Comparison of ENCODE assay signal across 19 cellular contexts in the genomic region with DNA sequence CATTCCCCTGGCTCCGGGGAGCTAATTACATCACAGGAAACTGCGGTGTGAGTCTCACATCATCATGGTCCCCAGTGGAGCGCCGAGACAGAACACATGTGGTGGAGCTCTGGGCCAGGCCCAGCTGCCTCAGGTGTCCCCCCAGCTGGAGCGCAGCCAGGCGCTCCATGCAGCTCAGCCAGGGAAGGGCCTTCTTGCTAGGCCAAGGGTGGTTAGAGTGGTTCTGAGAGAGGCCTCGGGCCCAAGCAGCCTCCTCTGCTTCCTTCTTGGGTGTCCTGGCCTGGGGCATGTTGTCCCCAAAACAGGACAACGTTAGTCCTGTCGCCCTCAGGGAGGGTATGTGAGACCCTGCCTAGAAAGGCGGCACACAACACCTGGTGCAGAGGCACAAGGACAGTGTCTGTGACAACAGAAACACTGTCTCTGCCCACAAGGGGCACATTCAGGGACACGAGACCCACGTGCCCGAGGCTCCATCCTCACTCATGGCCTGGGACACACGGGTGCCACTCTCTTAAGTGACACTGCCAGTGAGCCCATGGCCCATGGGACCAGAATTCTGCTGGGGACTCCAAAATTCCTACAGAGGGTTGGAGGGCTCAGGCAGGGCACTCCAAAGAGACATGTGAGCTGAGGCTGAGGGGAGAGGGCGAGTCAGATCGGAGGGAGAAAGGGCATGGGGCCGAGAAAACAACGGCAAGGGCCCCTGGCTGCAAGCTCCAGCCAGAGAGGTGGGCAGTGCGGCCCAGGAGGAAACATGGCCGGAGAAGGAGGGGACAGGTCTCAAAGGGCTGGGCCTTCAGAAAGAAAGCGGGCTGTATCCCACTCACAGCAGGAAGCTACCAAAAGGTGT. TPM values are rescaled to one million over a fixed set of nuclear protein-coding genes. Genes with fewer than 3 reads are reported as not detected.
A peak's percentile ranks its signal among the peaks of the same experiment; 100 is the strongest.
DNase-seq lines count a peak whose midpoint lies in the region; ATAC-seq and TF ChIP-seq lines count a peak whose summit lies in the region.
"Had no signal": no experiment of that assay in that cellular context is flagged by ENCODE, and none has a peak within 500 bp of the region (broad histone marks: within the 10 kb centered on the region; RNA-seq: fewer than 3 reads in every experiment).

No MANE protein-coding gene starts in this region.

- H3K36me3 Mint-ChIP-seq in activated CD4-positive, alpha-beta memory T cell treated with anti-CD3 and anti-CD28 coated beads, Interleukin-2, amount 10 ng/mL, durations not matched to agents 7 days and 5 days (ENCODE audit: low read depth) = no peaks in the 10 kb centered on the region
- no peaks in the 10 kb centered on the region for H3K36me3 Mint-ChIP-seq in activated CD4-positive, alpha-beta memory T cell treated with anti-CD3 and anti-CD28 coated beads for 36 hours
- H3K36me3 Mint-ChIP-seq: CD8-positive, alpha-beta memory T cell had no signal

- H3K27ac Mint-ChIP-seq in activated CD4-positive, alpha-beta memory T cell treated with anti-CD3 and anti-CD28 coated beads, Interleukin-2, amount 10 ng/mL, durations not matched to agents 7 days and 5 days = no peak overlapping the region
- no peak overlapping the region for H3K27ac Mint-ChIP-seq in activated CD4-positive, alpha-beta memory T cell treated with anti-CD3 and anti-CD28 coated beads for 36 hours
- H3K27ac Mint-ChIP-seq: CD8-positive, alpha-beta memory T cell had no signal

- H3K27me3 Mint-ChIP-seq in activated CD4-positive, alpha-beta memory T cell treated with anti-CD3 and anti-CD28 coated beads, Interleukin-2, amount 10 ng/mL, durations not matched to agents 7 days and 5 days = no peaks in the 10 kb centered on the region
- H3K27me3 Mint-ChIP-seq in activated CD4-positive, alpha-beta memory T cell treated with anti-CD3 and anti-CD28 coated beads for 36 hours = no peaks in the 10 kb centered on the region

- no peaks in the 10 kb centered on the region for H3K9me3 ChIP-seq in HEK293 (ENCODE audit: control insufficient read depth, insufficient read depth, low read depth, low read length)
- peaks cover 0 to 3% (median 0%) of the 10 kb centered on the region in 4 donors for H3K9me3 ChIP-seq in esophagus muscularis mucosa
- H3K9me3 ChIP-seq in OCI-LY7 (ENCODE audit: low read length) = no peaks in the 10 kb centered on the region
- H3K9me3 ChIP-seq: A549, transverse colon had no signal

- H3K4me2 ChIP-seq in OCI-LY7 (ENCODE audit: low read length) = no peak overlapping the region
- H3K4me2 ChIP-seq: A549 had no signal

- no peaks in the 10 kb centered on the region for H3K36me3 ChIP-seq in HEK293 (ENCODE audit: control insufficient read depth in 2 of 2, insufficient read depth in 1 of 2, low read length in 2 of 2)
- H3K36me3 ChIP-seq in esophagus muscularis mucosa = no peaks in the 10 kb centered on the region
- H3K36me3 ChIP-seq in OCI-LY7 (ENCODE audit: insufficient read depth, low read length) = no peaks in the 10 kb centered on the region
- H3K36me3 ChIP-seq: transverse colon had no signal

- ATAC-seq in HG02588 (IDR thresholded peaks at IDR 0.05; ENCODE audit: unreplicated experiment) = no peak
- ATAC-seq: activated CD4-positive, CD25-positive, alpha-beta regulatory T cell treated with anti-CD3 and anti-CD28 coated beads, Interleukin-2, amount 50 U/mL, for 24 hours; GM12878 had no signal

- H3K4me1 Mint-ChIP-seq in activated CD4-positive, alpha-beta memory T cell treated with anti-CD3 and anti-CD28 coated beads, Interleukin-2, amount 10 ng/mL, durations not matched to agents 7 days and 5 days = no peaks in the 10 kb centered on the region
- H3K4me1 Mint-ChIP-seq in activated CD4-positive, alpha-beta memory T cell treated with anti-CD3 and anti-CD28 coated beads for 36 hours (ENCODE audit: low read depth) = no peaks in the 10 kb centered on the region
- H3K4me1 Mint-ChIP-seq: CD8-positive, alpha-beta memory T cell had no signal

- TF ChIP-seq POLR2A in esophagus muscularis mucosa (IDR thresholded peaks at IDR 0.05; ENCODE audit: low read depth) = no peak

- H3K9me3 Mint-ChIP-seq in activated CD4-positive, alpha-beta memory T cell treated with anti-CD3 and anti-CD28 coated beads, Interleukin-2, amount 10 ng/mL, durations not matched to agents 7 days and 5 days = no peaks in the 10 kb centered on the region
- H3K9me3 Mint-ChIP-seq in activated CD4-positive, alpha-beta memory T cell treated with anti-CD3 and anti-CD28 coated beads for 36 hours = no peaks in the 10 kb centered on the region
- H3K9me3 Mint-ChIP-seq: CD8-positive, alpha-beta memory T cell had no signal

- no peak for TF ChIP-seq EP300 in esophagus muscularis mucosa (IDR thresholded peaks at IDR 0.05)

- peak; percentile 15 for DNase-seq in activated CD4-positive, alpha-beta memory T cell treated with anti-CD3 and anti-CD28 coated beads, Interleukin-2, amount 10 ng/mL, durations not matched to agents 7 days and 5 days
- no peak for DNase-seq in activated CD4-positive, alpha-beta memory T cell treated with anti-CD3 and anti-CD28 coated beads for 36 hours
- peak; percentile 72 for DNase-seq in esophagus muscularis mucosa (ENCODE audit: extremely low spot score)
- peak; percentile 66 for DNase-seq in posterior vena cava (ENCODE audit: low spot score)
- DNase-seq in cortex of kidney (lab: John Stamatoyannopoulos, UW) = no peak
- no peak for DNase-seq in OCI-LY7 (ENCODE audit: low spot score)
- DNase-seq: activated T-cell treated with anti-CD3 and anti-CD28 coated beads, Interleukin-2, amount 50 U/mL, for 1 hour; caudate nucleus; NCI-H2029 treated with DMSO at 0.1 percent for 48 hours; NCI-H526 treated with DMSO at 0.1 percent for 48 hours; nucleus accumbens; transverse colon had no signal

- CTCF ChIA-PET in activated CD4-positive, alpha-beta memory T cell treated with anti-CD3 and anti-CD28 coated beads, Interleukin-2, amount 10 ng/mL, durations not matched to agents 7 days and 5 days (lab: Charles Lee) = no interaction called here
- CTCF ChIA-PET in activated CD4-positive, alpha-beta memory T cell treated with anti-CD3 and anti-CD28 coated beads for 36 hours (lab: Charles Lee) = no interaction called here
- CTCF ChIA-PET in HEK293 (lab: Yijun Ruan, JAX) (no interaction called here), OCI-LY7 (lab: Charles Lee; ENCODE audit: unreplicated experiment) (interaction anchor here (0.6 kb wide), 1 partner anchor 13 kb away, joined by 3 read pairs; no protein-coding TSS in a partner anchor)

- POLR2A ChIA-PET in activated CD4-positive, alpha-beta memory T cell treated with anti-CD3 and anti-CD28 coated beads, Interleukin-2, amount 10 ng/mL, durations not matched to agents 7 days and 5 days (lab: Charles Lee) = no interaction called here
- POLR2A ChIA-PET in activated CD4-positive, alpha-beta memory T cell treated with anti-CD3 and anti-CD28 coated beads for 36 hours (lab: Charles Lee) = no interaction called here
- POLR2A ChIA-PET in HEK293 (lab: Yijun Ruan, JAX) = no interaction called here
- POLR2A ChIA-PET in OCI-LY7 (lab: Charles Lee) = interaction anchor here (0.6 to 0.7 kb wide), 2 partner anchors 114 to 555 kb away, joined by 3 to 4 read pairs; no protein-coding TSS in a partner anchor

- H3K27me3 ChIP-seq in esophagus muscularis mucosa = no peaks in the 10 kb centered on the region
- H3K27me3 ChIP-seq: transverse colon had no signal

- no peak overlapping the region for H3K4me3 Mint-ChIP-seq in activated CD4-positive, alpha-beta memory T cell treated with anti-CD3 and anti-CD28 coated beads, Interleukin-2, amount 10 ng/mL, durations not matched to agents 7 days and 5 days
- no peak overlapping the region for H3K4me3 Mint-ChIP-seq in activated CD4-positive, alpha-beta memory T cell treated with anti-CD3 and anti-CD28 coated beads for 36 hours
- H3K4me3 Mint-ChIP-seq: CD8-positive, alpha-beta memory T cell had no signal

- no peaks in the 10 kb centered on the region for H4K20me1 ChIP-seq in OCI-LY7 (ENCODE audit: insufficient read depth, low read length)

- H3K9me2 ChIP-seq in OCI-LY7 (ENCODE audit: insufficient read depth, low read length) = no peaks in the 10 kb centered on the region

- TF ChIP-seq CTCF in HEK293 (tag by site-specific recombination; IDR thresholded peaks at IDR 0.05) (no peak), esophagus muscularis mucosa (IDR thresholded peaks at IDR 0.05) (no peak), OCI-LY7 (conservative IDR thresholded peaks at IDR 0.05; ENCODE audit: low read length) (no peak)

- H3K4me1 ChIP-seq in HEK293 (ENCODE audit: control insufficient read depth, insufficient read depth, low read length) = no peaks in the 10 kb centered on the region
- no peaks in the 10 kb centered on the region for H3K4me1 ChIP-seq in esophagus muscularis mucosa
- H3K4me1 ChIP-seq in OCI-LY7 (ENCODE audit: insufficient read depth, low read length, poor library complexity, severe bottlenecking) = no peaks in the 10 kb centered on the region

- H3K79me2 ChIP-seq in OCI-LY7 (ENCODE audit: insufficient read depth, low read depth, low read length) = no peaks in the 10 kb centered on the region

- H3K4me3 ChIP-seq in HEK293 (ENCODE audit: low read depth, low read length) (no peak overlapping the region), esophagus muscularis mucosa (no peak overlapping the region), OCI-LY7 (ENCODE audit: low read depth, low read length, poor library complexity, severe bottlenecking) (no peak overlapping the region)
- H3K4me3 ChIP-seq: A549, GM12878, transverse colon had no signal

- intact Hi-C loops in activated CD4-positive, alpha-beta memory T cell treated with anti-CD3 and anti-CD28 coated beads for 36 hours (cut with micrococcal nuclease) = no loop called here
- intact Hi-C loops in esophagus muscularis mucosa (cut with DNase I) (no loop called here), posterior vena cava (cut with DNase I) (no loop called here), OCI-LY7 (cut with micrococcal nuclease; ENCODE audit: unreplicated experiment) (no loop called here)

- H2AFZ ChIP-seq in OCI-LY7 (ENCODE audit: low read length) = no peak overlapping the region

- H3K27ac ChIP-seq in HEK293 (ENCODE audit: extremely low read depth, low read depth, low read length) (no peak overlapping the region), esophagus muscularis mucosa (replicated peaks in 1 of 4) (no peak overlapping the region), OCI-LY7 (ENCODE audit: low read depth, low read length, poor library complexity, severe bottlenecking) (no peak overlapping the region)
- H3K27ac ChIP-seq: A549, transverse colon had no signal

- BruUV-seq in OCI-LY7 (replicated peaks; lab: Mats Ljungman, UMichigan) = no TSS peak

- WGBS in esophagus muscularis mucosa = 89% methylated on average over 14 of the region's 21 CpGs

TF ChIP-seq in HEK293, 187 proteins besides CTCF, POLR2A, EP300 and RAD21:
- TF ChIP-seq ZNF157 (tag by site-specific recombination; IDR thresholded peaks at IDR 0.05) (no peak), ZIC2 (tag by site-specific recombination; IDR thresholded peaks at IDR 0.05) (peak; percentile 51)

RNA-seq across cellular contexts. Expression of a gene that starts 37.0 kb away (rescaled TPM):
- total RNA-seq in activated CD4-positive, alpha-beta memory T cell treated with anti-CD3 and anti-CD28 coated beads, Interleukin-2, amount 10 ng/mL, durations not matched to agents 7 days and 5 days = under 1 TPM; 0.28 to 0.50 TPM
- total RNA-seq in activated CD4-positive, alpha-beta memory T cell treated with anti-CD3 and anti-CD28 coated beads for 36 hours = under 1 TPM; 0.07 to 0.17 TPM
- total RNA-seq in esophagus muscularis mucosa (1 to 10 TPM; 1.7 to 4.0 (median 3.0) TPM), posterior vena cava (1 to 10 TPM; 1.0 to 1.3 TPM), OCI-LY7 (2022) (0.06 TPM in 1 of 2 replicates, not detected in the other)
- total RNA-seq in OCI-LY7 (2014; rRNA removed; shearing (Covaris generic)) = 0.05 TPM in 1 of 2 replicates, not detected in the other
- total RNA-seq: GM12878, MCF 10A had no signal

Comparison
In these comparisons a context has a peak if more than half of its experiments do, and no peak if none do; other contexts are left out.
1. DNase-seq: peak in activated CD4-positive, alpha-beta memory T cell treated with anti-CD3 and anti-CD28 coated beads, Interleukin-2, amount 10 ng/mL, durations not matched to agents 7 days and 5 days (single experiment), esophagus muscularis mucosa (single experiment) and posterior vena cava (single experiment); none in activated CD4-positive, alpha-beta memory T cell treated with anti-CD3 and anti-CD28 coated beads for 36 hours (single experiment), cortex of kidney (single experiment) and OCI-LY7 (single experiment).